23 cellular contexts compared by ENCODE assay signal in genomic region chr10:69908071-69908470, GRCh38.
"Had no signal": no experiment of that assay in that cellular context is flagged by ENCODE, and none has a peak within 500 bp of the region (broad histone marks: within the 10 kb centered on the region; RNA-seq: fewer than 3 reads in every experiment).

No MANE protein-coding gene starts in this region.

- H3K27me3 Mint-ChIP-seq: activated naive CD8-positive, alpha-beta T cell treated with anti-CD3 and anti-CD28 coated beads, Interleukin-2, amount 50 U/mL, for 24 hours; natural killer cell treated with Interleukin-12 subunit alpha and Interleukin-12 subunit beta and Interleukin-15 and Interleukin-18, amount 100 ng/mL, for 72 hours had no signal

- H3K4me2 ChIP-seq: smooth muscle cell had no signal

- H3K9me3 Mint-ChIP-seq: activated B cell treated with CpG ODN at 0.5 μM for 24 hours; activated naive CD4-positive, alpha-beta T cell treated with anti-CD3 and anti-CD28 coated beads, Interleukin-2, amount 10 ng/mL, durations not matched to agents 7 days and 5 days; activated naive CD8-positive, alpha-beta T cell treated with anti-CD3 and anti-CD28 coated beads, Interleukin-2, amount 50 U/mL, for 24 hours; activated T-cell treated with anti-CD3 and anti-CD28 coated beads, Interleukin-2, amount 50 U/mL, for 72 hours; natural killer cell treated with Interleukin-12 subunit alpha and Interleukin-12 subunit beta and Interleukin-15 and Interleukin-18, amount 100 ng/mL, for 72 hours had no signal

- H3K27me3 ChIP-seq: body of pancreas, cardiac muscle cell, transverse colon, vagina had no signal

- H3K4me3 ChIP-seq: body of pancreas, cardiac muscle cell, left ventricle myocardium inferior, smooth muscle cell, transverse colon, vagina had no signal

- H3K27ac Mint-ChIP-seq: activated B cell treated with CpG ODN at 0.5 μM for 24 hours; activated naive CD4-positive, alpha-beta T cell treated with anti-CD3 and anti-CD28 coated beads, Interleukin-2, amount 10 ng/mL, durations not matched to agents 7 days and 5 days; activated naive CD8-positive, alpha-beta T cell treated with anti-CD3 and anti-CD28 coated beads, Interleukin-2, amount 50 U/mL, for 24 hours; activated T-cell treated with anti-CD3 and anti-CD28 coated beads, Interleukin-2, amount 50 U/mL, for 72 hours; natural killer cell treated with Interleukin-12 subunit alpha and Interleukin-12 subunit beta and Interleukin-15 and Interleukin-18, amount 100 ng/mL, for 72 hours; stimulated activated naive B cell treated with anti-CD40 and anti-IgM and Interleukin-4, amounts not matched to agents 10 μg/mL and 1 μg/mL and 100 μg/mL, for 72 hours had no signal

- H3K4me3 Mint-ChIP-seq: activated B cell treated with CpG ODN at 0.5 μM for 24 hours; activated naive CD4-positive, alpha-beta T cell treated with anti-CD3 and anti-CD28 coated beads, Interleukin-2, amount 10 ng/mL, durations not matched to agents 7 days and 5 days; activated naive CD8-positive, alpha-beta T cell treated with anti-CD3 and anti-CD28 coated beads, Interleukin-2, amount 50 U/mL, for 24 hours; activated T-cell treated with anti-CD3 and anti-CD28 coated beads, Interleukin-2, amount 50 U/mL, for 72 hours; natural killer cell treated with Interleukin-12 subunit alpha and Interleukin-12 subunit beta and Interleukin-15 and Interleukin-18, amount 100 ng/mL, for 72 hours; stimulated activated naive B cell treated with anti-CD40 and anti-IgM and Interleukin-4, amounts not matched to agents 10 μg/mL and 1 μg/mL and 100 μg/mL, for 72 hours had no signal

- ATAC-seq: activated naive CD8-positive, alpha-beta T cell treated with anti-CD3 and anti-CD28 coated beads, Interleukin-2, amount 50 U/mL, for 24 hours; activated T-cell treated with anti-CD3 and anti-CD28 coated beads, Interleukin-2, amount 50 U/mL, for 72 hours; body of pancreas; natural killer cell treated with Interleukin-12 subunit alpha and Interleukin-12 subunit beta and Interleukin-15 and Interleukin-18, amount 100 ng/mL, for 72 hours; sciatic nerve; stimulated activated naive B cell treated with anti-CD40 and anti-IgM and Interleukin-4, amounts not matched to agents 10 μg/mL and 1 μg/mL and 100 μg/mL, for 72 hours had no signal

- H3K4me1 Mint-ChIP-seq: activated B cell treated with CpG ODN at 0.5 μM for 24 hours; activated naive CD4-positive, alpha-beta T cell treated with anti-CD3 and anti-CD28 coated beads, Interleukin-2, amount 10 ng/mL, durations not matched to agents 7 days and 5 days; activated naive CD8-positive, alpha-beta T cell treated with anti-CD3 and anti-CD28 coated beads, Interleukin-2, amount 50 U/mL, for 24 hours; stimulated activated naive B cell treated with anti-CD40 and anti-IgM and Interleukin-4, amounts not matched to agents 10 μg/mL and 1 μg/mL and 100 μg/mL, for 72 hours had no signal

- H3K36me3 ChIP-seq: left ventricle myocardium inferior, transverse colon, vagina had no signal

- DNase-seq: activated B cell treated with CpG ODN at 0.5 μM for 24 hours; activated CD4-positive, alpha-beta T cell treated with anti-CD3 and anti-CD28 coated beads for 4 hours; activated CD4-positive, alpha-beta T cell treated with anti-CD3 and anti-CD28 coated beads, Interleukin-2, amount 50 U/mL, for 48 hours; activated effector memory CD4-positive, alpha-beta T cell treated with Interleukin-2 at 50 U/mL for 16 hours; activated naive CD4-positive, alpha-beta T cell treated with anti-CD3 and anti-CD28 coated beads, Interleukin-2, amount 10 ng/mL, durations not matched to agents 7 days and 5 days; activated naive CD8-positive, alpha-beta T cell treated with anti-CD3 and anti-CD28 coated beads, Interleukin-2, amount 50 U/mL, for 24 hours; activated T-cell treated with anti-CD3 and anti-CD28 coated beads, Interleukin-2, amount 50 U/mL, for 72 hours; body of pancreas; foreskin melanocyte; kidney; left ventricle myocardium inferior; mammary epithelial cell; midbrain; occipital lobe; stimulated activated CD4-positive, alpha-beta T cell treated with anti-CD3 and anti-CD28 coated beads, Interleukin-15, amount 100 ng/mL, for 24 hours; stimulated activated naive B cell treated with anti-CD40 and anti-IgM and Interleukin-4, amounts not matched to agents 10 μg/mL and 1 μg/mL and 100 μg/mL, for 72 hours; T-helper 1 cell; transverse colon had no signal

- H3K36me3 Mint-ChIP-seq: activated naive CD4-positive, alpha-beta T cell treated with anti-CD3 and anti-CD28 coated beads, Interleukin-2, amount 10 ng/mL, durations not matched to agents 7 days and 5 days; natural killer cell treated with Interleukin-12 subunit alpha and Interleukin-12 subunit beta and Interleukin-15 and Interleukin-18, amount 100 ng/mL, for 72 hours; stimulated activated naive B cell treated with anti-CD40 and anti-IgM and Interleukin-4, amounts not matched to agents 10 μg/mL and 1 μg/mL and 100 μg/mL, for 72 hours had no signal

- H3K27ac ChIP-seq: body of pancreas, cardiac muscle cell, left ventricle myocardium inferior, transverse colon, vagina had no signal

- H3K9me3 ChIP-seq: body of pancreas, left ventricle myocardium inferior, transverse colon, vagina had no signal
